Comparison of ENCODE assay signal across 1 cellular context in genomic region chr2:10085852-10086148, GRCh38.
A peak's percentile ranks its signal among the peaks of the same experiment; 100 is the strongest.
TF ChIP-seq lines count a peak whose summit lies in the region.

No MANE protein-coding gene starts in this region.

TF ChIP-seq in HepG2, 621 proteins besides CTCF, POLR2A, EP300 and RAD21:
- TF ChIP-seq ZNF629 (CRISPR knock-in tag; conservative IDR thresholded peaks at IDR 0.05) (peak; percentile 80), ZMYM3 (CRISPR knock-in tag; IDR thresholded peaks at IDR 0.05) (peak; percentile 62; the same call in 1 of the 2 replicates), CENPX (CRISPR knock-in tag; IDR thresholded peaks at IDR 0.05) (no peak), ZNF430 (CRISPR knock-in tag; IDR thresholded peaks at IDR 0.05) (no peak)
